1 cellular context compared by ENCODE assay signal in the genomic region with DNA sequence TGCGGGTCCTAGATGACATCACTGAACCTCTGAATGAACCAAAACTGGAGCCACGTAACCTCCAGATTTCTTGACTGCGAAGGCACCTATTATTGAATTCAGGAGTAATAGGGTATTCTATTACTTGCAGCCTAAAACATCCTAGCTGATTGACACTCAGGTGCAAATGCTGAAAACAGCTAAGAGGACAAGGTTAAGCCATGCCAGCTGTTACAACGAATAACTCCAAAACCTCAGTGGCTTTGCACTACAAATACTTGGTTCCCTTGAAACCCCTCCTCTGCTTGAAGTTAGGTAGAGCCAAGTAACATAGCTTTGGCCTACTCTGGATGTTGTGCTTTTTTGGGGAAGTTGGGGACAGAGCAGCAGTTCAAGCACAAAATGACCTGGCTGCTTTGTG.
TF ChIP-seq lines count a peak whose summit lies in the region.

No MANE protein-coding gene starts in this region.

TF ChIP-seq in HepG2, 621 proteins besides CTCF, POLR2A, EP300 and RAD21:
- TF ChIP-seq ZNF12 (CRISPR knock-in tag; IDR thresholded peaks at IDR 0.05): peak; percentile 95
- TF ChIP-seq ZNF282 (IDR thresholded peaks at IDR 0.05; ENCODE audit: partially characterized antibody): no peak
